In genomic region chr1:2400576-2400909, GRCh38 we compare ENCODE assay signal across 20 cellular contexts. TPM values are rescaled to one million over a fixed set of nuclear protein-coding genes. Genes with fewer than 3 reads are reported as not detected.
DNase-seq lines count a peak whose midpoint lies in the region; ATAC-seq and TF ChIP-seq lines count a peak whose summit lies in the region.
"Had no signal": no experiment of that assay in that cellular context is flagged by ENCODE, and none has a peak within 500 bp of the region (broad histone marks: within the 10 kb centered on the region; RNA-seq: fewer than 3 reads in every experiment).

No MANE protein-coding gene starts in this region.

- no peak for TF ChIP-seq POLR2A in sigmoid colon (IDR thresholded peaks at IDR 0.05)

- CTCF ChIA-PET in activated CD4-positive, alpha-beta T cell treated with anti-CD3 and anti-CD28 coated beads, Interleukin-2, amount 10 ng/mL, durations not matched to agents 7 days and 5 days (lab: Charles Lee): no interaction called here
- CTCF ChIA-PET in CD8-positive, alpha-beta memory T cell (lab: Charles Lee): no interaction called here
- CTCF ChIA-PET in naive thymus-derived CD4-positive, alpha-beta T cell (lab: Charles Lee): no interaction called here

- ATAC-seq in activated T-helper 17 cell treated with anti-CD3 and anti-CD28 coated beads, Interleukin-2, amount 50 U/mL, for 72 hours (replicated peaks): peak; percentile 82
- no peak for ATAC-seq in naive thymus-derived CD4-positive, alpha-beta T cell
- ATAC-seq: GM12878 had no signal

- H3K36me3 Mint-ChIP-seq in activated CD4-positive, alpha-beta T cell treated with anti-CD3 and anti-CD28 coated beads, Interleukin-2, amount 10 ng/mL, durations not matched to agents 7 days and 5 days (ENCODE audit: low read depth): peaks cover 64% of the 10 kb centered on the region
- H3K36me3 Mint-ChIP-seq in CD8-positive, alpha-beta memory T cell: peaks cover 0 to 90% (median 9%) of the 10 kb centered on the region in 3 donors
- peaks cover 92% of the 10 kb centered on the region for H3K36me3 Mint-ChIP-seq in activated T-helper 17 cell treated with anti-CD3 and anti-CD28 coated beads, Interleukin-2, amount 50 U/mL, for 72 hours (ENCODE audit: low read depth)
- H3K36me3 Mint-ChIP-seq in naive thymus-derived CD4-positive, alpha-beta T cell: peaks cover 4 to 43% (median 22%) of the 10 kb centered on the region in 5 donors

- no peak overlapping the region for H3K4me3 Mint-ChIP-seq in activated CD4-positive, alpha-beta T cell treated with anti-CD3 and anti-CD28 coated beads, Interleukin-2, amount 10 ng/mL, durations not matched to agents 7 days and 5 days
- H3K4me3 Mint-ChIP-seq in CD8-positive, alpha-beta memory T cell: peak overlapping the region in 1 of 7 donors; percentile 70
- no peak overlapping the region for H3K4me3 Mint-ChIP-seq in activated T-helper 17 cell treated with anti-CD3 and anti-CD28 coated beads, Interleukin-2, amount 50 U/mL, for 72 hours
- H3K4me3 Mint-ChIP-seq in naive thymus-derived CD4-positive, alpha-beta T cell: no peak overlapping the region

- DNase-seq in activated CD4-positive, alpha-beta T cell treated with anti-CD3 and anti-CD28 coated beads, Interleukin-2, amount 10 ng/mL, durations not matched to agents 7 days and 5 days: no peak
- no peak for DNase-seq in activated CD4-positive, alpha-beta T cell treated with anti-CD3 and anti-CD28 coated beads, Interleukin-2, amount 50 U/mL, for 4 hours
- no peak for DNase-seq in CD8-positive, alpha-beta memory T cell
- no peak for DNase-seq in naive thymus-derived CD4-positive, alpha-beta T cell
- DNase-seq in RKO (ENCODE audit: low spot score) (no peak), sigmoid colon (no peak), ecto neural progenitor cell (ENCODE audit: low spot score) (no peak)
- DNase-seq: GDM1, GM23248, HCEC 1CT, IMR-90, Kasumi-1, MM.1S, NCI-H1105, NCI-H1694, NCI-H510A treated with DMSO at 0.1 percent for 48 hours, NCI-H82 had no signal

- H3K27ac ChIP-seq in CD8-positive, alpha-beta memory T cell (ENCODE audit: low read depth, low read length): no peak overlapping the region
- H3K27ac ChIP-seq in naive thymus-derived CD4-positive, alpha-beta T cell (ENCODE audit: low read depth, low read length): peak overlapping the region; percentile 1
- no peak overlapping the region for H3K27ac ChIP-seq in sigmoid colon
- H3K27ac ChIP-seq: BLaER1 treated with 17β-estradiol and CSF1 and Interleukin-3, amounts not matched to agents 10 nM and 100 nM; GM23248 had no signal

- intact Hi-C loops in naive thymus-derived CD4-positive, alpha-beta T cell (cut with micrococcal nuclease): no loop called here
- intact Hi-C loops in sigmoid colon (cut with DNase I): no loop called here

- WGBS in sigmoid colon, 2 donors: 86% methylated on average over 10 of the region's 10 CpGs

- H3K4me3 ChIP-seq in CD8-positive, alpha-beta memory T cell (ENCODE audit: low read length): no peak overlapping the region
- H3K4me3 ChIP-seq in naive thymus-derived CD4-positive, alpha-beta T cell (ENCODE audit: low read length): no peak overlapping the region
- no peak overlapping the region for H3K4me3 ChIP-seq in sigmoid colon
- H3K4me3 ChIP-seq: BLaER1 treated with 17β-estradiol and CSF1 and Interleukin-3, amounts not matched to agents 10 nM and 100 nM; GM12878; GM23248 had no signal

- H3K9me3 Mint-ChIP-seq in activated CD4-positive, alpha-beta T cell treated with anti-CD3 and anti-CD28 coated beads, Interleukin-2, amount 10 ng/mL, durations not matched to agents 7 days and 5 days: no peaks in the 10 kb centered on the region
- no peaks in the 10 kb centered on the region for H3K9me3 Mint-ChIP-seq in CD8-positive, alpha-beta memory T cell
- no peaks in the 10 kb centered on the region for H3K9me3 Mint-ChIP-seq in activated T-helper 17 cell treated with anti-CD3 and anti-CD28 coated beads, Interleukin-2, amount 50 U/mL, for 72 hours
- no peaks in the 10 kb centered on the region for H3K9me3 Mint-ChIP-seq in naive thymus-derived CD4-positive, alpha-beta T cell

- H3K27me3 Mint-ChIP-seq in activated CD4-positive, alpha-beta T cell treated with anti-CD3 and anti-CD28 coated beads, Interleukin-2, amount 10 ng/mL, durations not matched to agents 7 days and 5 days: no peaks in the 10 kb centered on the region
- no peaks in the 10 kb centered on the region for H3K27me3 Mint-ChIP-seq in CD8-positive, alpha-beta memory T cell
- no peaks in the 10 kb centered on the region for H3K27me3 Mint-ChIP-seq in activated T-helper 17 cell treated with anti-CD3 and anti-CD28 coated beads, Interleukin-2, amount 50 U/mL, for 72 hours
- H3K27me3 Mint-ChIP-seq in naive thymus-derived CD4-positive, alpha-beta T cell: no peaks in the 10 kb centered on the region

- H3K36me3 ChIP-seq in CD8-positive, alpha-beta memory T cell (ENCODE audit: insufficient read depth, low read length): peaks cover 82% of the 10 kb centered on the region
- H3K36me3 ChIP-seq in naive thymus-derived CD4-positive, alpha-beta T cell (ENCODE audit: control insufficient read depth in 2 of 3, insufficient read depth in 3 of 3, low read length in 3 of 3): peaks cover 19 to 95% (median 31%) of the 10 kb centered on the region in 3 experiments
- peaks cover 49 to 97% (median 76%) of the 10 kb centered on the region in 4 donors for H3K36me3 ChIP-seq in sigmoid colon

- POLR2A ChIA-PET in activated CD4-positive, alpha-beta T cell treated with anti-CD3 and anti-CD28 coated beads, Interleukin-2, amount 10 ng/mL, durations not matched to agents 7 days and 5 days (lab: Charles Lee): no interaction called here
- POLR2A ChIA-PET in CD8-positive, alpha-beta memory T cell (lab: Charles Lee): no interaction called here
- POLR2A ChIA-PET in naive thymus-derived CD4-positive, alpha-beta T cell (lab: Charles Lee): interaction anchor here (3.4 kb wide), 1 partner anchor 9 kb away, joined by 12 read pairs; the partner anchor contains the start of genes MORN1 and RER1

- peaks cover 7% of the 10 kb centered on the region for H3K4me1 Mint-ChIP-seq in activated CD4-positive, alpha-beta T cell treated with anti-CD3 and anti-CD28 coated beads, Interleukin-2, amount 10 ng/mL, durations not matched to agents 7 days and 5 days
- peaks cover 5 to 29% (median 20%) of the 10 kb centered on the region in 3 donors for H3K4me1 Mint-ChIP-seq in CD8-positive, alpha-beta memory T cell
- peaks cover 8% of the 10 kb centered on the region for H3K4me1 Mint-ChIP-seq in activated T-helper 17 cell treated with anti-CD3 and anti-CD28 coated beads, Interleukin-2, amount 50 U/mL, for 72 hours
- H3K4me1 Mint-ChIP-seq in naive thymus-derived CD4-positive, alpha-beta T cell: peaks cover 0 to 34% (median 18%) of the 10 kb centered on the region in 7 donors

- H3K27me3 ChIP-seq in CD8-positive, alpha-beta memory T cell (ENCODE audit: insufficient read depth, low read length, poor library complexity, severe bottlenecking): no peaks in the 10 kb centered on the region
- no peaks in the 10 kb centered on the region for H3K27me3 ChIP-seq in naive thymus-derived CD4-positive, alpha-beta T cell (ENCODE audit: control insufficient read depth in 2 of 2, insufficient read depth in 2 of 2, low read length in 2 of 2)
- H3K27me3 ChIP-seq in sigmoid colon: no peaks in the 10 kb centered on the region
- H3K27me3 ChIP-seq: BLaER1 treated with 17β-estradiol and CSF1 and Interleukin-3, amounts not matched to agents 10 nM and 100 nM had no signal

- peak overlapping the region; percentile 72 for H3K27ac Mint-ChIP-seq in activated CD4-positive, alpha-beta T cell treated with anti-CD3 and anti-CD28 coated beads, Interleukin-2, amount 10 ng/mL, durations not matched to agents 7 days and 5 days
- H3K27ac Mint-ChIP-seq in CD8-positive, alpha-beta memory T cell: peak overlapping the region in 5 of 8 donors; percentile 26 to 81 (median 70)
- peak overlapping the region; percentile 66 for H3K27ac Mint-ChIP-seq in activated T-helper 17 cell treated with anti-CD3 and anti-CD28 coated beads, Interleukin-2, amount 50 U/mL, for 72 hours
- peak overlapping the region in 5 of 9 donors; percentile 16 to 63 (median 46) for H3K27ac Mint-ChIP-seq in naive thymus-derived CD4-positive, alpha-beta T cell

- H3K4me1 ChIP-seq in CD8-positive, alpha-beta memory T cell (ENCODE audit: insufficient read depth, low read length): no peaks in the 10 kb centered on the region
- no peaks in the 10 kb centered on the region for H3K4me1 ChIP-seq in naive thymus-derived CD4-positive, alpha-beta T cell (ENCODE audit: control insufficient read depth in 2 of 2, insufficient read depth in 2 of 2, low read length in 2 of 2)
- no peaks in the 10 kb centered on the region for H3K4me1 ChIP-seq in sigmoid colon

- TF ChIP-seq CTCF in sigmoid colon (IDR thresholded peaks at IDR 0.05): no peak

- TF ChIP-seq EP300 in sigmoid colon (IDR thresholded peaks at IDR 0.05): no peak

- H3K9me3 ChIP-seq in CD8-positive, alpha-beta memory T cell (ENCODE audit: low read length): no peaks in the 10 kb centered on the region
- H3K9me3 ChIP-seq in naive thymus-derived CD4-positive, alpha-beta T cell (ENCODE audit: control insufficient read depth in 2 of 3, low read length in 3 of 3): no peaks in the 10 kb centered on the region
- H3K9me3 ChIP-seq in sigmoid colon: no peaks in the 10 kb centered on the region
- H3K9me3 ChIP-seq: BLaER1 treated with 17β-estradiol and CSF1 and Interleukin-3, amounts not matched to agents 10 nM and 100 nM had no signal

RNA-seq across cellular contexts. Expression of gene RER1, which starts 8.9 kb away (rescaled TPM):
- 100 to 1,000 TPM; 156 to 159 TPM for total RNA-seq in activated CD4-positive, alpha-beta T cell treated with anti-CD3 and anti-CD28 coated beads, Interleukin-2, amount 10 ng/mL, durations not matched to agents 7 days and 5 days
- total RNA-seq in CD8-positive, alpha-beta memory T cell: 100 to 1,000 TPM; 214 to 222 TPM
- polyA plus RNA-seq in CD8-positive, alpha-beta memory T cell: 166 TPM
- 100 to 1,000 TPM; 120 to 180 TPM for total RNA-seq in activated T-helper 17 cell treated with anti-CD3 and anti-CD28 coated beads, Interleukin-2, amount 50 U/mL, for 72 hours
- 100 to 1,000 TPM in 3 of 5 experiments, 10 to 100 TPM in 2; 71.0 to 150 (median 136) TPM for total RNA-seq in naive thymus-derived CD4-positive, alpha-beta T cell
- polyA plus RNA-seq in naive thymus-derived CD4-positive, alpha-beta T cell: 100 to 1,000 TPM; 110 to 116 TPM
- total RNA-seq in sigmoid colon: 10 to 100 TPM; 49.0 to 56.2 (median 50.7) TPM
- polyA plus RNA-seq in sigmoid colon: 100 to 1,000 TPM in 1 of 3 donors, 10 to 100 TPM in 2; 40.8 to 113 (median 52.2) TPM

RNA-seq across cellular contexts. Expression of gene MORN1, which starts 9.2 kb away (rescaled TPM):
- 1 to 10 TPM; 6.7 to 8.1 TPM for total RNA-seq in activated CD4-positive, alpha-beta T cell treated with anti-CD3 and anti-CD28 coated beads, Interleukin-2, amount 10 ng/mL, durations not matched to agents 7 days and 5 days
- total RNA-seq in CD8-positive, alpha-beta memory T cell: 10 to 100 TPM in 1 of 2 experiments, 1 to 10 TPM in 1; 9.4 to 10.4 TPM
- 3.3 TPM for polyA plus RNA-seq in CD8-positive, alpha-beta memory T cell
- 1 to 10 TPM; 4.4 to 5.3 TPM for total RNA-seq in activated T-helper 17 cell treated with anti-CD3 and anti-CD28 coated beads, Interleukin-2, amount 50 U/mL, for 72 hours
- 10 to 100 TPM in 3 of 5 experiments, 1 to 10 TPM in 2; 8.5 to 16.4 (median 11.2) TPM for total RNA-seq in naive thymus-derived CD4-positive, alpha-beta T cell
- 1 to 10 TPM; 5.0 to 5.3 TPM for polyA plus RNA-seq in naive thymus-derived CD4-positive, alpha-beta T cell
- total RNA-seq in sigmoid colon: 1 to 10 TPM; 6.2 to 9.1 (median 6.7) TPM
- 1 to 10 TPM; 2.4 to 9.1 (median 2.5) TPM for polyA plus RNA-seq in sigmoid colon

RNA-seq across cellular contexts. Expression of gene PEX10, which starts 11.8 kb away (rescaled TPM):
- 10 to 100 TPM in 1 of 2 experiments, 1 to 10 TPM in 1; 9.2 to 10.3 TPM for total RNA-seq in activated CD4-positive, alpha-beta T cell treated with anti-CD3 and anti-CD28 coated beads, Interleukin-2, amount 10 ng/mL, durations not matched to agents 7 days and 5 days
- 10 to 100 TPM; 25.6 to 26.2 TPM for total RNA-seq in CD8-positive, alpha-beta memory T cell
- polyA plus RNA-seq in CD8-positive, alpha-beta memory T cell: 8.9 TPM
- 10 to 100 TPM; 10.0 to 13.1 TPM for total RNA-seq in activated T-helper 17 cell treated with anti-CD3 and anti-CD28 coated beads, Interleukin-2, amount 50 U/mL, for 72 hours
- total RNA-seq in naive thymus-derived CD4-positive, alpha-beta T cell: 10 to 100 TPM in 4 of 5 experiments, 1 to 10 TPM in 1; 8.7 to 14.9 (median 12.3) TPM
- 10 to 100 TPM in 1 of 2 donors, 1 to 10 TPM in 1; 9.1 to 10.4 TPM for polyA plus RNA-seq in naive thymus-derived CD4-positive, alpha-beta T cell
- total RNA-seq in sigmoid colon: 10 to 100 TPM; 12.8 to 17.0 (median 15.0) TPM
- 10 to 100 TPM in 2 of 3 donors, 1 to 10 TPM in 1; 9.9 to 21.9 (median 12.6) TPM for polyA plus RNA-seq in sigmoid colon
